In genomic region chr4:189367832-189368231, GRCh38 we compare ENCODE assay signal across 40 cellular contexts.
"Had no signal": no experiment of that assay in that cellular context is flagged by ENCODE, and none has a peak within 500 bp of the region (broad histone marks: within the 10 kb centered on the region; RNA-seq: fewer than 3 reads in every experiment).

No MANE protein-coding gene starts in this region.

- H3K4me1 Mint-ChIP-seq: activated naive CD4-positive, alpha-beta T cell treated with anti-CD3 and anti-CD28 coated beads, Interleukin-2, amount 10 ng/mL, durations not matched to agents 7 days and 5 days; activated naive CD4-positive, alpha-beta T cell treated with anti-CD3 and anti-CD28 coated beads, Interleukin-2, amount 50 U/mL, for 24 hours; activated naive CD8-positive, alpha-beta T cell treated with anti-CD3 and anti-CD28 coated beads for 36 hours; activated naive CD8-positive, alpha-beta T cell treated with anti-CD3 and anti-CD28 coated beads, Interleukin-2, amount 10 ng/mL, durations not matched to agents 7 days and 5 days; activated naive CD8-positive, alpha-beta T cell treated with anti-CD3 and anti-CD28 coated beads, Interleukin-2, amount 50 U/mL, for 24 hours; activated T-helper 17 cell treated with anti-CD3 and anti-CD28 coated beads, Interleukin-2, amount 50 U/mL, for 72 hours; central memory CD8-positive, alpha-beta T cell had no signal

- FAIRE-seq: astrocyte, bronchial epithelial cell had no signal

- H3K27ac ChIP-seq: adrenal gland, ascending aorta, body of pancreas, brain microvascular endothelial cell, breast epithelium, cardiac muscle cell had no signal

- ATAC-seq: activated naive CD4-positive, alpha-beta T cell treated with anti-CD3 and anti-CD28 coated beads, Interleukin-2, amount 50 U/mL, for 72 hours; activated naive CD8-positive, alpha-beta T cell treated with anti-CD3 and anti-CD28 coated beads, Interleukin-2, amount 50 U/mL, for 24 hours; activated T-cell treated with anti-CD3 and anti-CD28 coated beads, Interleukin-2, amount 50 U/mL, for 4 hours; activated T-cell treated with anti-CD3 and anti-CD28 coated beads, Interleukin-2, amount 50 U/mL, for 72 hours; activated T-helper 17 cell treated with anti-CD3 and anti-CD28 coated beads, Interleukin-2, amount 50 U/mL, for 72 hours; body of pancreas had no signal

- H3K9me3 Mint-ChIP-seq: activated naive CD8-positive, alpha-beta T cell treated with anti-CD3 and anti-CD28 coated beads for 36 hours; central memory CD8-positive, alpha-beta T cell had no signal

- H3K4me1 ChIP-seq: adrenal gland, ascending aorta, body of pancreas, breast epithelium had no signal

- H3K9me3 ChIP-seq: adrenal gland, ascending aorta, body of pancreas, breast epithelium had no signal

- H3K36me3 ChIP-seq: adrenal gland, ascending aorta, brain microvascular endothelial cell, breast epithelium, cardiac muscle cell had no signal

- H3K27me3 ChIP-seq: adrenal gland, ascending aorta, body of pancreas, brain microvascular endothelial cell, breast epithelium, cardiac muscle cell had no signal

- H3K27me3 Mint-ChIP-seq: activated naive CD4-positive, alpha-beta T cell treated with anti-CD3 and anti-CD28 coated beads, Interleukin-2, amount 10 ng/mL, durations not matched to agents 7 days and 5 days; activated naive CD4-positive, alpha-beta T cell treated with anti-CD3 and anti-CD28 coated beads, Interleukin-2, amount 50 U/mL, for 24 hours; activated naive CD8-positive, alpha-beta T cell; activated naive CD8-positive, alpha-beta T cell treated with anti-CD3 and anti-CD28 coated beads for 36 hours; activated naive CD8-positive, alpha-beta T cell treated with anti-CD3 and anti-CD28 coated beads, Interleukin-2, amount 10 ng/mL, durations not matched to agents 7 days and 5 days; activated naive CD8-positive, alpha-beta T cell treated with anti-CD3 and anti-CD28 coated beads, Interleukin-2, amount 50 U/mL, for 24 hours; activated T-cell treated with anti-CD3 and anti-CD28 coated beads, Interleukin-2, amount 50 U/mL, for 24 hours; activated T-helper 17 cell treated with anti-CD3 and anti-CD28 coated beads, Interleukin-2, amount 50 U/mL, for 72 hours; brain; central memory CD8-positive, alpha-beta T cell had no signal

- DNase-seq: activated effector memory CD4-positive, alpha-beta T cell treated with anti-CD3 and anti-CD28 coated beads, Interleukin-2, amount 50 U/mL, for 16 hours; activated effector memory CD4-positive, alpha-beta T cell treated with Interleukin-2 at 50 U/mL for 16 hours; activated gamma-delta T cell; activated gamma-delta T cell treated with Interleukin-2 at 50 U/mL for 16 hours; activated naive CD4-positive, alpha-beta T cell; activated naive CD4-positive, alpha-beta T cell treated with anti-CD3 and anti-CD28 coated beads for 36 hours; activated naive CD4-positive, alpha-beta T cell treated with anti-CD3 and anti-CD28 coated beads, Interleukin-2, amount 10 ng/mL, durations not matched to agents 7 days and 5 days; activated naive CD4-positive, alpha-beta T cell treated with anti-CD3 and anti-CD28 coated beads, Interleukin-2, amount 50 U/mL, for 16 hours; activated naive CD4-positive, alpha-beta T cell treated with Interleukin-2 at 50 U/mL for 16 hours; activated naive CD8-positive, alpha-beta T cell treated with anti-CD3 and anti-CD28 coated beads for 36 hours; activated naive CD8-positive, alpha-beta T cell treated with anti-CD3 and anti-CD28 coated beads, Interleukin-2, amount 10 ng/mL, durations not matched to agents 7 days and 5 days; activated naive CD8-positive, alpha-beta T cell treated with anti-CD3 and anti-CD28 coated beads, Interleukin-2, amount 50 U/mL, for 24 hours; activated T-cell treated with anti-CD3 and anti-CD28 coated beads, Interleukin-2, amount 50 U/mL, for 1 hour; activated T-cell treated with anti-CD3 and anti-CD28 coated beads, Interleukin-2, amount 50 U/mL, for 24 hours; activated T-cell treated with anti-CD3 and anti-CD28 coated beads, Interleukin-2, amount 50 U/mL, for 4 hours; activated T-cell treated with anti-CD3 and anti-CD28 coated beads, Interleukin-2, amount 50 U/mL, for 48 hours; activated T-cell treated with anti-CD3 and anti-CD28 coated beads, Interleukin-2, amount 50 U/mL, for 72 hours; adrenal gland; amniotic stem cell; amygdala; anterior cingulate cortex; aorta; body of pancreas; brain microvascular endothelial cell; caudate nucleus; central memory CD4-positive, alpha-beta T cell; cerebellar nuclear complex had no signal

- H3K4me3 ChIP-seq: adrenal gland, ascending aorta, body of pancreas, breast epithelium, cardiac muscle cell had no signal

- H3K27ac Mint-ChIP-seq: activated naive CD4-positive, alpha-beta T cell treated with anti-CD3 and anti-CD28 coated beads for 36 hours; activated naive CD4-positive, alpha-beta T cell treated with anti-CD3 and anti-CD28 coated beads, Interleukin-2, amount 10 ng/mL, durations not matched to agents 7 days and 5 days; activated naive CD4-positive, alpha-beta T cell treated with anti-CD3 and anti-CD28 coated beads, Interleukin-2, amount 50 U/mL, for 24 hours; activated naive CD4-positive, alpha-beta T cell treated with anti-CD3 and anti-CD28 coated beads, Interleukin-2, amount 50 U/mL, for 72 hours; activated naive CD8-positive, alpha-beta T cell; activated naive CD8-positive, alpha-beta T cell treated with anti-CD3 and anti-CD28 coated beads for 36 hours; activated naive CD8-positive, alpha-beta T cell treated with anti-CD3 and anti-CD28 coated beads, Interleukin-2, amount 10 ng/mL, durations not matched to agents 7 days and 5 days; activated naive CD8-positive, alpha-beta T cell treated with anti-CD3 and anti-CD28 coated beads, Interleukin-2, amount 50 U/mL, for 24 hours; activated T-cell treated with anti-CD3 and anti-CD28 coated beads, Interleukin-2, amount 50 U/mL, for 24 hours; activated T-cell treated with anti-CD3 and anti-CD28 coated beads, Interleukin-2, amount 50 U/mL, for 72 hours; activated T-helper 1 cell treated with anti-CD3 and anti-CD28 coated beads, Interleukin-12 subunit alpha, Interleukin-12 subunit beta, Interleukin-2, Interleukin-4 antibody, amounts not matched to agents 30 ng/mL and 10 ng/mL and 1 ng/mL, durations not matched to agents 14 hours and 24 hours and 36 hours; activated T-helper 17 cell treated with anti-CD3 and anti-CD28 coated beads, Interleukin-2, amount 50 U/mL, for 72 hours; activated T-helper 2 cell treated with anti-CD3 and anti-CD28 coated beads, Interferon-gamma antibody, Interleukin-2, Interleukin-4, amounts not matched to agents 10 μg/mL and 5 μg/mL and 100 μg/mL, durations not matched to agents 14 hours and 24 hours and 36 hours; brain had no signal

- H3K36me3 Mint-ChIP-seq: activated naive CD4-positive, alpha-beta T cell treated with anti-CD3 and anti-CD28 coated beads, Interleukin-2, amount 10 ng/mL, durations not matched to agents 7 days and 5 days; activated naive CD4-positive, alpha-beta T cell treated with anti-CD3 and anti-CD28 coated beads, Interleukin-2, amount 50 U/mL, for 24 hours; activated naive CD8-positive, alpha-beta T cell; activated naive CD8-positive, alpha-beta T cell treated with anti-CD3 and anti-CD28 coated beads for 36 hours; activated naive CD8-positive, alpha-beta T cell treated with anti-CD3 and anti-CD28 coated beads, Interleukin-2, amount 10 ng/mL, durations not matched to agents 7 days and 5 days; brain had no signal

- H3K4me3 Mint-ChIP-seq: activated naive CD4-positive, alpha-beta T cell treated with anti-CD3 and anti-CD28 coated beads for 36 hours; activated naive CD4-positive, alpha-beta T cell treated with anti-CD3 and anti-CD28 coated beads, Interleukin-2, amount 10 ng/mL, durations not matched to agents 7 days and 5 days; activated naive CD4-positive, alpha-beta T cell treated with anti-CD3 and anti-CD28 coated beads, Interleukin-2, amount 50 U/mL, for 24 hours; activated naive CD8-positive, alpha-beta T cell; activated naive CD8-positive, alpha-beta T cell treated with anti-CD3 and anti-CD28 coated beads for 36 hours; activated naive CD8-positive, alpha-beta T cell treated with anti-CD3 and anti-CD28 coated beads, Interleukin-2, amount 10 ng/mL, durations not matched to agents 7 days and 5 days; activated naive CD8-positive, alpha-beta T cell treated with anti-CD3 and anti-CD28 coated beads, Interleukin-2, amount 50 U/mL, for 24 hours; activated T-cell treated with anti-CD3 and anti-CD28 coated beads, Interleukin-2, amount 50 U/mL, for 24 hours; activated T-cell treated with anti-CD3 and anti-CD28 coated beads, Interleukin-2, amount 50 U/mL, for 4 hours; activated T-cell treated with anti-CD3 and anti-CD28 coated beads, Interleukin-2, amount 50 U/mL, for 72 hours; activated T-helper 1 cell treated with anti-CD3 and anti-CD28 coated beads, Interleukin-12 subunit alpha, Interleukin-12 subunit beta, Interleukin-2, Interleukin-4 antibody, amounts not matched to agents 30 ng/mL and 10 ng/mL and 1 ng/mL, durations not matched to agents 14 hours and 24 hours and 36 hours; activated T-helper 17 cell treated with anti-CD3 and anti-CD28 coated beads, Interleukin-2, amount 50 U/mL, for 72 hours; brain; central memory CD8-positive, alpha-beta T cell had no signal
